In the genomic region with DNA sequence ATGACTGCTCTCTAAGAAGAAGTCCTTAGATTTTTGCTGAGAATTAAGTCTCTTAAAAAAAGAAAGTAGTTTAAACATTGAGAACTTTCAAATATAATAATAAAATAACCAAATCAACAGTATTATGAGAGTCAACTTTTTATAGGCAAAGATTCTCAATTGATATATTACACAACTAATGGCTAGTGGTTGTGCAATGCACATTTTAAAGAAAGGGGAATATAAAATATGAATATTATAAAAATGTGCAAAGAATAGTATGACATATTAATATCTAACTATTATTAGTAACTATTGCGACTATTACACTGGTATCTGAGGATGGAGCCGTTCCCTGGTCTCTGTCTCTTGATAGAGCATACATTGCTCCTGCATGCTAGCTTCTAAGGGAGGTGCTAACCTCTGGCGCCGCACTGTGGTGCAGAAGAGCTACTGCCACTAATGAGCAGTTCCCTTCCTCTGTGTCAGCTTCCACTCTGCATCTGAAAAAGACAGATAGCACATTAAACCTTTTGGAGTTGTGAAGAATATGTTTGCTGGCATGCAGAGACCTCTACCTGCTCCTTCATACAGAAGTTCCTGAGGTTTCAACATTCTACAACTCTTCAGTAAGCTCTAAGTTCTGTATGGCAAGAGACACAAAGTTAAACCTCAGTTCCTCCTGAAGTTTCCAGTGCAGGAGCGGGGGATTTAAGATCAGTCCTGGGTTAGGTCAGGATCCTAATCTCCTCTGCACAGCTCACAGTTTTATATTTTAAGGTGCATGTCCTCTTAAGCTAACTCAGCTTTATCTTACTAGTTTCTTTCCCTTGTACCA, we compare ENCODE assay signal across 8 cellular contexts.
A peak's percentile ranks its signal among the peaks of the same experiment; 100 is the strongest.
DNase-seq lines count a peak whose midpoint lies in the region; ATAC-seq lines count a peak whose summit lies in the region.

No MANE protein-coding gene starts in this region.

- H3K27ac Mint-ChIP-seq in activated T-cell treated with anti-CD3 and anti-CD28 coated beads, Interleukin-2, amount 50 U/mL, for 24 hours: no peak overlapping the region

- H3K4me1 Mint-ChIP-seq in activated T-cell treated with anti-CD3 and anti-CD28 coated beads, Interleukin-2, amount 50 U/mL, for 24 hours (ENCODE audit: low read depth): peaks cover 16% of the 10 kb centered on the region

- H3K4me3 Mint-ChIP-seq in activated T-cell treated with anti-CD3 and anti-CD28 coated beads, Interleukin-2, amount 50 U/mL, for 24 hours: no peak overlapping the region

- no peaks in the 10 kb centered on the region for H3K9me3 Mint-ChIP-seq in activated T-cell treated with anti-CD3 and anti-CD28 coated beads, Interleukin-2, amount 50 U/mL, for 24 hours

- peaks cover 60% of the 10 kb centered on the region for H3K27me3 Mint-ChIP-seq in activated T-cell treated with anti-CD3 and anti-CD28 coated beads, Interleukin-2, amount 50 U/mL, for 24 hours

- peak; percentile 47 for DNase-seq in DMS153 (lab: John Stamatoyannopoulos, UW)
- DNase-seq in NCI-H82 treated with DMSO at 0.1 percent for 48 hours (lab: John Stamatoyannopoulos, UW; ENCODE audit: unreplicated experiment): peak; percentile 25
- DNase-seq in activated T-cell treated with anti-CD3 and anti-CD28 coated beads, Interleukin-2, amount 50 U/mL, for 24 hours: peak; percentile 56
- peak; percentile 38 for DNase-seq in globus pallidus (ENCODE audit: low spot score)
- peak in 9 of 10 donors; percentile 34 to 94 (median 61) for DNase-seq in posterior cingulate gyrus
- DNase-seq in T-helper 9 cell: no peak

- ATAC-seq in GM19328 (IDR thresholded peaks at IDR 0.05; ENCODE audit: unreplicated experiment) (peak; percentile 77), HG03432 (IDR thresholded peaks at IDR 0.05; ENCODE audit: unreplicated experiment) (peak; percentile 86)

- H3K36me3 Mint-ChIP-seq in activated T-cell treated with anti-CD3 and anti-CD28 coated beads, Interleukin-2, amount 50 U/mL, for 24 hours (ENCODE audit: low read depth): no peaks in the 10 kb centered on the region

- intact Hi-C loops in posterior cingulate gyrus (cut with DNase I): loop anchor here (5.0 to 10.0 kb wide), 2 partner anchors 91 to 144 kb away; partner anchors contain the start of gene SLC9A4
